27 cellular contexts compared by ENCODE assay signal in genomic region chr10:8113616-8114015, GRCh38. TPM values are rescaled to one million over a fixed set of nuclear protein-coding genes. Genes with fewer than 3 reads are reported as not detected.
"Had no signal": no experiment of that assay in that cellular context is flagged by ENCODE, and none has a peak within 500 bp of the region (broad histone marks: within the 10 kb centered on the region; RNA-seq: fewer than 3 reads in every experiment).

No MANE protein-coding gene starts in this region.

- H3K36me3 ChIP-seq: heart left ventricle, left lung, lower lobe of right lung, neural progenitor cell, ovary, right atrium auricular region, sigmoid colon, spleen, tibial nerve, upper lobe of left lung, vagina had no signal

- H2AFZ ChIP-seq: neural progenitor cell had no signal

- DNase-seq: heart left ventricle; hypothalamus; kidney; left colon; left lung; lower lobe of right lung; mammary epithelial cell; mesenchymal stem cell; naive B cell; natural killer cell; nephron progenitor cell; ovary; sigmoid colon; small intestine; spleen; stimulated activated CD4-positive, alpha-beta T cell treated with anti-CD3 and anti-CD28 coated beads, Interleukin-2, amount 100 ng/mL, for 48 hours; stimulated activated CD4-positive, alpha-beta T cell treated with anti-CD3 and anti-CD28 coated beads, Interleukin-4, amount 100 ng/mL, for 4 hours; stimulated activated CD8-positive, alpha-beta memory T cell treated with anti-CD3 and anti-CD28 coated beads, Interleukin-4, amount 100 ng/mL, for 48 hours; stimulated activated naive CD4-positive, alpha-beta T cell treated with Interleukin-2 at 50 U/mL for 16 hours; stimulated activated naive CD8-positive, alpha-beta T cell treated with anti-CD3 and anti-CD28 coated beads, Interleukin-15, amount 100 ng/mL, for 72 hours; substantia nigra; upper lobe of left lung had no signal

- H3K27ac ChIP-seq: heart left ventricle, left lung, lower lobe of right lung, neural progenitor cell, ovary, right atrium auricular region, sigmoid colon, spleen, tibial nerve, upper lobe of left lung, vagina had no signal

- H3K9ac ChIP-seq: neural progenitor cell had no signal

- H3K4me3 ChIP-seq: heart left ventricle, left lung, lower lobe of right lung, neural progenitor cell, ovary, right atrium auricular region, sigmoid colon, spleen, tibial nerve, upper lobe of left lung, vagina had no signal

- ATAC-seq: heart left ventricle; left colon; left lung; lower lobe of right lung; natural killer cell; stimulated activated memory B cell treated with anti-CD40 and anti-IgM and Interleukin-4, amounts not matched to agents 10 μg/mL and 1 μg/mL and 100 μg/mL, for 72 hours; stimulated activated naive CD8-positive, alpha-beta T cell treated with anti-CD3 and anti-CD28 coated beads, Interleukin-15, amount 100 ng/mL, for 72 hours had no signal

- H3K9me3 ChIP-seq: heart left ventricle, left lung, lower lobe of right lung, ovary, right atrium auricular region, sigmoid colon, spleen, tibial nerve, upper lobe of left lung, vagina had no signal

- H3K27me3 ChIP-seq: left lung, neural progenitor cell, ovary, right atrium auricular region, sigmoid colon, spleen, tibial nerve, upper lobe of left lung, vagina had no signal

- H3K4me1 ChIP-seq: heart left ventricle, left lung, lower lobe of right lung, neural progenitor cell, right atrium auricular region, sigmoid colon, spleen, tibial nerve, upper lobe of left lung, vagina had no signal

- H3K4me2 ChIP-seq: neural progenitor cell had no signal

RNA-seq across cellular contexts. Expression of gene GATA3, which starts 59.1 kb away (rescaled TPM):
- total RNA-seq: sigmoid colon had no signal
